Comparison of ENCODE assay signal across 1 cellular context in genomic region chr1:154974808-154975408, GRCh38.
TF ChIP-seq lines count a peak whose summit lies in the region.

No MANE protein-coding gene starts in this region.

TF ChIP-seq in HEK293, 187 proteins besides CTCF, POLR2A, EP300 and RAD21 (continued from another document):
- TF ChIP-seq ZBTB11 (tag by site-specific recombination; conservative IDR thresholded peaks at IDR 0.05; ENCODE audit: low read depth) (0 out of 2 replicates have a peak, but pooled peaks have one; percentile 14), ZNF394 (tag by site-specific recombination; IDR thresholded peaks at IDR 0.05; ENCODE audit: borderline replicate concordance) (peak; percentile 81), TCF7L2 (IDR thresholded peaks at IDR 0.05; ENCODE audit: borderline replicate concordance, low read depth, low read length) (peak; percentile 92; the same call in 1 of the 2 replicates), TRIM28 (IDR thresholded peaks at IDR 0.05; ENCODE audit: borderline replicate concordance, low read length) (peak; percentile 62; the same call in 1 of the 2 replicates), FEZF1 (tag by site-specific recombination; IDR thresholded peaks at IDR 0.05) (0 out of 2 replicates have a peak, but pooled peaks have one; percentile 59), ZBTB7A (tag by site-specific recombination; IDR thresholded peaks at IDR 0.05; ENCODE audit: low read depth) (no peak; the same call in 1 of the 2 replicates), BCL11B (tag by site-specific recombination; IDR thresholded peaks at IDR 0.05; ENCODE audit: low read depth) (0 out of 2 replicates have a peak, but pooled peaks have one; percentile 13), PRDM1 (tag by site-specific recombination; IDR thresholded peaks at IDR 0.05) (peak; percentile 59), KLF7 (tag by site-specific recombination; IDR thresholded peaks at IDR 0.05; ENCODE audit: borderline replicate concordance) (peak; percentile 13; the same call in 1 of the 2 replicates), ZNF513 (tag by site-specific recombination; IDR thresholded peaks at IDR 0.05) (no peak), HOXA7 (CRISPR knock-in tag; IDR thresholded peaks at IDR 0.05; ENCODE audit: borderline replicate concordance) (no peak), ZNF843 (tag by site-specific recombination; IDR thresholded peaks at IDR 0.05) (0 out of 2 replicates have a peak, but pooled peaks have one; percentile 11), ZNF600 (tag by site-specific recombination; IDR thresholded peaks at IDR 0.05) (peak; percentile 73; the same call in 1 of the 2 replicates), ZBTB48 (tag by site-specific recombination; IDR thresholded peaks at IDR 0.05) (no peak), ZNF707 (tag by site-specific recombination; IDR thresholded peaks at IDR 0.05) (no peak), ZNF449 (tag by site-specific recombination; IDR thresholded peaks at IDR 0.05) (peak; percentile 7; the same call in 1 of the 2 replicates), OSR2 (tag by site-specific recombination; IDR thresholded peaks at IDR 0.05) (no peak), ZNF350 (tag by site-specific recombination; IDR thresholded peaks at IDR 0.05) (no peak), ZNF155 (tag by site-specific recombination; IDR thresholded peaks at IDR 0.05) (no peak), REST (tag by site-specific recombination; IDR thresholded peaks at IDR 0.05) (no peak), ZNF561 (tag by site-specific recombination; IDR thresholded peaks at IDR 0.05; ENCODE audit: borderline replicate concordance) (no peak; the same call in 1 of the 2 replicates), ZNF335 (tag by site-specific recombination; conservative IDR thresholded peaks at IDR 0.05) (0 out of 2 replicates have a peak, but pooled peaks have one; percentile 44), PBX3 (CRISPR knock-in tag; IDR thresholded peaks at IDR 0.05) (no peak), ZNF280D (tag by site-specific recombination; IDR thresholded peaks at IDR 0.05) (no peak), ZSCAN23 (tag by site-specific recombination; IDR thresholded peaks at IDR 0.05) (no peak), ZNF555 (tag by site-specific recombination; conservative IDR thresholded peaks at IDR 0.05) (no peak), ZNF133 (tag by site-specific recombination; IDR thresholded peaks at IDR 0.05) (no peak), ZBTB17 (tag by site-specific recombination; IDR thresholded peaks at IDR 0.05) (0 out of 2 replicates have a peak, but pooled peaks have one; percentile 23), ZNF792 (tag by site-specific recombination; IDR thresholded peaks at IDR 0.05) (no peak), ZEB2 (tag by site-specific recombination; IDR thresholded peaks at IDR 0.05) (peak; percentile 14), KLF16 (tag by site-specific recombination; IDR thresholded peaks at IDR 0.05) (peak; percentile 83; the same call in 1 of the 2 replicates), ZFHX2 (tag by site-specific recombination; conservative IDR thresholded peaks at IDR 0.05) (no peak), EGR2 (tag by site-specific recombination; IDR thresholded peaks at IDR 0.05; ENCODE audit: low read depth) (no peak)
